Comparison of ENCODE assay signal across 20 cellular contexts in the genomic region with DNA sequence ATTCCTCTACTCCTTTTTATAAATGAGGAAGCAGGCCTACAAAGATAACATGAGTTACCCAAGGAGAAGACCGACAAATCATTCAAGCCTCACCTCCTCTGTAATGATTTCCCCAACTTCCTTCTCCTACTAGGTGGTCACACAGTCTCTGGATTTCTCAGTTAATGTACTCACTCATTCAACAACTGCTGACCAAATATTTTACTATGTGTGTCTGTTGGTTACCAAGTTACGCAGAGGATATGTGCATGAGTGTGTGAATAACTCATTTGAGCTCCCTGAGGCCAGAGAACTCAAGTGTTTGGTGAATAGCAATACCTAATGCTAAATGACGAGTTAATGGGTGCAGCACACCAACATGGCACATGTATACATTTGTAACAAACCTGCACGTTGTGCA. TPM values are rescaled to one million over a fixed set of nuclear protein-coding genes. Genes with fewer than 3 reads are reported as not detected.
A peak's percentile ranks its signal among the peaks of the same experiment; 100 is the strongest.
DNase-seq lines count a peak whose midpoint lies in the region; ATAC-seq and TF ChIP-seq lines count a peak whose summit lies in the region.
"Had no signal": no experiment of that assay in that cellular context is flagged by ENCODE, and none has a peak within 500 bp of the region (broad histone marks: within the 10 kb centered on the region; RNA-seq: fewer than 3 reads in every experiment).

No MANE protein-coding gene starts in this region.

- no peak overlapping the region for H3K4me2 ChIP-seq in GM23248 (ENCODE audit: unreplicated experiment)

- H3K36me3 Mint-ChIP-seq in activated CD8-positive, alpha-beta T cell treated with anti-CD3 and anti-CD28 coated beads for 36 hours (ENCODE audit: low read depth) = peaks cover 11% of the 10 kb centered on the region
- peaks cover 24% of the 10 kb centered on the region for H3K36me3 Mint-ChIP-seq in activated CD8-positive, alpha-beta T cell treated with anti-CD3 and anti-CD28 coated beads, Interleukin-2, amount 10 ng/mL, durations not matched to agents 7 days and 5 days (ENCODE audit: low read depth)

- no peaks in the 10 kb centered on the region for H3K9me2 ChIP-seq in GM23248 (ENCODE audit: insufficient read depth)

- H3K4me3 Mint-ChIP-seq in activated CD8-positive, alpha-beta T cell treated with anti-CD3 and anti-CD28 coated beads for 36 hours = no peak overlapping the region
- no peak overlapping the region for H3K4me3 Mint-ChIP-seq in activated CD8-positive, alpha-beta T cell treated with anti-CD3 and anti-CD28 coated beads, Interleukin-2, amount 10 ng/mL, durations not matched to agents 7 days and 5 days
- H3K4me3 Mint-ChIP-seq: CD4-positive, alpha-beta T cell had no signal

- H3K9ac ChIP-seq in GM23248 (no peak overlapping the region), colonic mucosa (ENCODE audit: low read depth in 2 of 2, low read length in 2 of 2) (no peak overlapping the region)

- H3K4me1 ChIP-seq in GM23248 (ENCODE audit: insufficient read depth) (0 out of 2 replicates have a peak, but pooled peaks cover 3% of the 10 kb centered on the region), lower lobe of right lung (no peaks in the 10 kb centered on the region), colonic mucosa (no peaks in the 10 kb centered on the region)
- H3K4me1 ChIP-seq: SJCRH30 had no signal

- POLR2A ChIA-PET in activated CD8-positive, alpha-beta T cell treated with anti-CD3 and anti-CD28 coated beads for 36 hours (lab: Charles Lee) = no interaction called here
- POLR2A ChIA-PET in activated CD8-positive, alpha-beta T cell treated with anti-CD3 and anti-CD28 coated beads, Interleukin-2, amount 10 ng/mL, durations not matched to agents 7 days and 5 days (lab: Charles Lee) = no interaction called here

- H3K4me3 ChIP-seq in GM23248 = no peak overlapping the region
- no peak overlapping the region for H3K4me3 ChIP-seq in lower lobe of right lung
- H3K4me3 ChIP-seq in colonic mucosa = no peak overlapping the region
- H3K4me3 ChIP-seq: psoas muscle, SJCRH30, skin epidermis, stomach had no signal

- no peaks in the 10 kb centered on the region for H4K20me1 ChIP-seq in GM23248 (ENCODE audit: insufficient read depth)

- no peak overlapping the region for H2AFZ ChIP-seq in GM23248

- CTCF ChIA-PET in activated CD8-positive, alpha-beta T cell treated with anti-CD3 and anti-CD28 coated beads for 36 hours (lab: Charles Lee) = no interaction called here
- CTCF ChIA-PET in activated CD8-positive, alpha-beta T cell treated with anti-CD3 and anti-CD28 coated beads, Interleukin-2, amount 10 ng/mL, durations not matched to agents 7 days and 5 days (lab: Charles Lee) = no interaction called here

- no peaks in the 10 kb centered on the region for H3F3A ChIP-seq in GM23248 (ENCODE audit: insufficient read depth)

- H3K27me3 ChIP-seq in GM23248 (replicated peaks; ENCODE audit: insufficient read depth) (no peaks in the 10 kb centered on the region), lower lobe of right lung (ENCODE audit: low read depth) (no peaks in the 10 kb centered on the region), colonic mucosa (no peaks in the 10 kb centered on the region)
- H3K27me3 ChIP-seq: SJCRH30, stomach had no signal

- in situ Hi-C loops in GM23248 (cut with MboI) = no loop called here

- peak; percentile 22 for ATAC-seq in activated CD8-positive, alpha-beta T cell treated with anti-CD3 and anti-CD28 coated beads for 36 hours
- no peak for ATAC-seq in activated CD8-positive, alpha-beta T cell treated with anti-CD3 and anti-CD28 coated beads, Interleukin-2, amount 10 ng/mL, durations not matched to agents 7 days and 5 days
- ATAC-seq in lower lobe of right lung = peak; percentile 53 to 75
- ATAC-seq: HCT116, psoas muscle had no signal

- no peaks in the 10 kb centered on the region for H3K9me3 Mint-ChIP-seq in activated CD8-positive, alpha-beta T cell treated with anti-CD3 and anti-CD28 coated beads for 36 hours
- H3K9me3 Mint-ChIP-seq in activated CD8-positive, alpha-beta T cell treated with anti-CD3 and anti-CD28 coated beads, Interleukin-2, amount 10 ng/mL, durations not matched to agents 7 days and 5 days (ENCODE audit: insufficient read depth) = peaks cover 6% of the 10 kb centered on the region

- intact Hi-C loops in activated CD8-positive, alpha-beta T cell treated with anti-CD3 and anti-CD28 coated beads for 36 hours (cut with micrococcal nuclease) = no loop called here
- intact Hi-C loops in lower lobe of right lung (cut with DNase I) = no loop called here
- intact Hi-C loops in colonic mucosa (cut with DNase I) = loop anchor here (10.0 kb wide), 1 partner anchor 88 kb away; no protein-coding TSS in a partner anchor

- H3K27me3 Mint-ChIP-seq in activated CD8-positive, alpha-beta T cell treated with anti-CD3 and anti-CD28 coated beads for 36 hours = no peaks in the 10 kb centered on the region
- no peaks in the 10 kb centered on the region for H3K27me3 Mint-ChIP-seq in activated CD8-positive, alpha-beta T cell treated with anti-CD3 and anti-CD28 coated beads, Interleukin-2, amount 10 ng/mL, durations not matched to agents 7 days and 5 days (ENCODE audit: low read depth)
- H3K27me3 Mint-ChIP-seq: CD4-positive, alpha-beta T cell had no signal

- H3K9me3 ChIP-seq in GM23248 (ENCODE audit: low read depth) (no peaks in the 10 kb centered on the region), lower lobe of right lung (no peaks in the 10 kb centered on the region), colonic mucosa (no peaks in the 10 kb centered on the region)
- H3K9me3 ChIP-seq: psoas muscle, SJCRH30, stomach had no signal

- WGBS in GM23248 (ENCODE audit: low coverage in 1 of 2, low lambda C conversion rate in 2 of 2, missing lambda C conversion rate in 2 of 2), 2 experiments = 96% methylated on average over 4 of the region's 4 CpGs

- no peak overlapping the region for H3K27ac Mint-ChIP-seq in activated CD8-positive, alpha-beta T cell treated with anti-CD3 and anti-CD28 coated beads for 36 hours
- H3K27ac Mint-ChIP-seq in activated CD8-positive, alpha-beta T cell treated with anti-CD3 and anti-CD28 coated beads, Interleukin-2, amount 10 ng/mL, durations not matched to agents 7 days and 5 days = no peak overlapping the region
- H3K27ac Mint-ChIP-seq: CD4-positive, alpha-beta T cell had no signal

- H3K4me1 Mint-ChIP-seq in activated CD8-positive, alpha-beta T cell treated with anti-CD3 and anti-CD28 coated beads for 36 hours (ENCODE audit: low read depth) = peaks cover 63% of the 10 kb centered on the region
- H3K4me1 Mint-ChIP-seq in activated CD8-positive, alpha-beta T cell treated with anti-CD3 and anti-CD28 coated beads, Interleukin-2, amount 10 ng/mL, durations not matched to agents 7 days and 5 days (ENCODE audit: low read depth) = peaks cover 40% of the 10 kb centered on the region

- peaks cover 81% of the 10 kb centered on the region for H3K79me2 ChIP-seq in GM23248 (ENCODE audit: insufficient read depth)

- no peak for TF ChIP-seq CTCF in activated CD8-positive, alpha-beta T cell treated with anti-CD3 and anti-CD28 coated beads for 36 hours (IDR thresholded peaks at IDR 0.05)
- TF ChIP-seq CTCF in lower lobe of right lung (IDR thresholded peaks at IDR 0.05) (no peak), colonic mucosa (IDR thresholded peaks at IDR 0.05) (no peak)

- H3K27ac ChIP-seq in GM23248 (no peak overlapping the region), lower lobe of right lung (no peak overlapping the region), colonic mucosa (no peak overlapping the region)
- H3K27ac ChIP-seq: psoas muscle, SJCRH30, skin epidermis, stomach had no signal

- no peak for DNase-seq in activated CD8-positive, alpha-beta T cell treated with anti-CD3 and anti-CD28 coated beads for 36 hours
- no peak for DNase-seq in activated CD8-positive, alpha-beta T cell treated with anti-CD3 and anti-CD28 coated beads, Interleukin-2, amount 10 ng/mL, durations not matched to agents 7 days and 5 days
- peak; percentile 15 for DNase-seq in GM23248
- peak; percentile 33 for DNase-seq in astrocyte of the hippocampus (ENCODE audit: low read depth, low spot score)
- no peak for DNase-seq in lower lobe of right lung
- no peak for DNase-seq in colonic mucosa
- DNase-seq in NCI-H2107 (lab: John Stamatoyannopoulos, UW) = no peak
- DNase-seq in cerebellar cortex (ENCODE audit: low spot score) = no peak
- DNase-seq: activated CD4-positive, alpha-beta T cell treated with anti-CD3 and anti-CD28 coated beads, Interleukin-2, amount 50 U/mL, for 4 hours; activated naive CD4-positive, alpha-beta T cell; activated T-cell treated with anti-CD3 and anti-CD28 coated beads for 4 hours; anterior cingulate cortex; CD4-positive, alpha-beta T cell; NCI-H82; psoas muscle; SJCRH30; stomach; trophoblast cell had no signal

- H3K36me3 ChIP-seq in GM23248 (ENCODE audit: low read depth) = no peaks in the 10 kb centered on the region
- no peaks in the 10 kb centered on the region for H3K36me3 ChIP-seq in lower lobe of right lung
- no peaks in the 10 kb centered on the region for H3K36me3 ChIP-seq in colonic mucosa
- H3K36me3 ChIP-seq: SJCRH30, stomach had no signal

RNA-seq across cellular contexts. Expression of gene CASK, which starts 10.4 kb away (rescaled TPM):
- total RNA-seq in activated CD8-positive, alpha-beta T cell treated with anti-CD3 and anti-CD28 coated beads for 36 hours = 10 to 100 TPM; 18.2 to 20.2 TPM
- total RNA-seq in activated CD8-positive, alpha-beta T cell treated with anti-CD3 and anti-CD28 coated beads, Interleukin-2, amount 10 ng/mL, durations not matched to agents 7 days and 5 days = 10 to 100 TPM; 43.9 to 45.4 TPM
- 16.7 and 29.2 TPM in 2 replicates for total RNA-seq in GM23248 (2014; rRNA removed; shearing (Covaris generic))
- 2.5 and 2.8 TPM in 2 replicates for polyA plus RNA-seq in GM23248 (2016; fragmentation: Nextera tagmentation; extraction: Ambion mirVana)
- 38.2 TPM for total RNA-seq in lower lobe of right lung
- 100 to 1,000 TPM in 1 of 2 donors, 10 to 100 TPM in 1; 90.8 to 107 TPM for total RNA-seq in colonic mucosa

Comparison
In these comparisons a context has a peak if more than half of its experiments do, and no peak if none do; other contexts are left out.
1. DNase-seq: peak in GM23248 (single experiment) and astrocyte of the hippocampus (single experiment); none in activated CD8-positive, alpha-beta T cell treated with anti-CD3 and anti-CD28 coated beads for 36 hours (single experiment), activated CD8-positive, alpha-beta T cell treated with anti-CD3 and anti-CD28 coated beads, Interleukin-2, amount 10 ng/mL, durations not matched to agents 7 days and 5 days (single experiment), lower lobe of right lung (single experiment), colonic mucosa (single experiment), NCI-H2107 (single experiment) and cerebellar cortex (single experiment).